ENCODE assay signal across 8 cellular contexts in genomic region chr3:184133840-184134745, GRCh38. TPM values are rescaled to one million over a fixed set of nuclear protein-coding genes. Genes with fewer than 3 reads are reported as not detected.
A peak's percentile ranks its signal among the peaks of the same experiment; 100 is the strongest.
DNase-seq lines count a peak whose midpoint lies in the region; ATAC-seq and TF ChIP-seq lines count a peak whose summit lies in the region.

No MANE protein-coding gene starts in this region.

- no peaks in the 10 kb centered on the region for H3K27me3 Mint-ChIP-seq in activated T-helper 1 cell treated with anti-CD3 and anti-CD28 coated beads, Interleukin-12 subunit alpha, Interleukin-12 subunit beta, Interleukin-2, Interleukin-4 antibody, amounts not matched to agents 30 ng/mL and 10 ng/mL and 1 ng/mL, durations not matched to agents 14 hours and 24 hours and 36 hours (ENCODE audit: insufficient read depth)

- H3K9me3 ChIP-seq in OCI-LY1 (ENCODE audit: low read length) = no peaks in the 10 kb centered on the region
- no peaks in the 10 kb centered on the region for H3K9me3 ChIP-seq in fibroblast of lung (ENCODE audit: control insufficient read depth, insufficient read depth, low read depth, low read length)
- no peaks in the 10 kb centered on the region for H3K9me3 ChIP-seq in muscle layer of colon (ENCODE audit: low read length)
- H3K9me3 ChIP-seq in subcutaneous abdominal adipose tissue (ENCODE audit: control insufficient read depth in 5 of 5, low read length in 5 of 5) = no peaks in the 10 kb centered on the region

- H2AFZ ChIP-seq in OCI-LY1 (ENCODE audit: low read length) = peak overlapping the region; percentile 14; the same call in 1 of the 2 replicates
- peak overlapping the region; percentile 97 for H2AFZ ChIP-seq in fibroblast of lung (ENCODE audit: low read length)

- H3K9me2 ChIP-seq in OCI-LY1 (ENCODE audit: low read depth, low read length) = no peaks in the 10 kb centered on the region

- DNase-seq in HuH-7 (ENCODE audit: low spot score) (peak; percentile 69), fibroblast of lung (ENCODE audit: low read depth in 2 of 2) (peak; percentile 83 to 84)
- DNase-seq in activated T-helper 1 cell treated with anti-CD3 and anti-CD28 coated beads, Interleukin-12 subunit alpha, Interleukin-12 subunit beta, Interleukin-2, Interleukin-4 antibody, amounts not matched to agents 30 ng/mL and 10 ng/mL and 1 ng/mL, durations not matched to agents 14 hours and 24 hours and 36 hours (ENCODE audit: low spot score) = no peak

- peaks cover 5% of the 10 kb centered on the region for H3K36me3 Mint-ChIP-seq in activated T-helper 1 cell treated with anti-CD3 and anti-CD28 coated beads, Interleukin-12 subunit alpha, Interleukin-12 subunit beta, Interleukin-2, Interleukin-4 antibody, amounts not matched to agents 30 ng/mL and 10 ng/mL and 1 ng/mL, durations not matched to agents 14 hours and 24 hours and 36 hours (ENCODE audit: low read depth)

- no peaks in the 10 kb centered on the region for H4K20me1 ChIP-seq in OCI-LY1 (ENCODE audit: insufficient read depth, low read length)
- no peaks in the 10 kb centered on the region for H4K20me1 ChIP-seq in fibroblast of lung (ENCODE audit: control insufficient read depth, extremely low read depth, insufficient read depth, low read length)

- H3K36me3 ChIP-seq in OCI-LY1 (ENCODE audit: insufficient read depth, low read length) (peaks cover 18% of the 10 kb centered on the region; the same call in 1 of the 2 replicates), fibroblast of lung (ENCODE audit: control insufficient read depth, insufficient read depth, low read length) (no peaks in the 10 kb centered on the region), muscle layer of colon (ENCODE audit: insufficient read depth, low read length) (no peaks in the 10 kb centered on the region), subcutaneous abdominal adipose tissue (ENCODE audit: control insufficient read depth in 5 of 5, insufficient read depth in 5 of 5, low read length in 5 of 5) (peaks cover 5 to 17% (median 8%) of the 10 kb centered on the region in 5 donors)

- no peaks in the 10 kb centered on the region for H3K9me3 Mint-ChIP-seq in activated T-helper 1 cell treated with anti-CD3 and anti-CD28 coated beads, Interleukin-12 subunit alpha, Interleukin-12 subunit beta, Interleukin-2, Interleukin-4 antibody, amounts not matched to agents 30 ng/mL and 10 ng/mL and 1 ng/mL, durations not matched to agents 14 hours and 24 hours and 36 hours

- no peak for ATAC-seq in HG03196 (IDR thresholded peaks at IDR 0.05; ENCODE audit: unreplicated experiment)

- intact Hi-C loops in activated T-helper 1 cell treated with anti-CD3 and anti-CD28 coated beads, Interleukin-12 subunit alpha, Interleukin-12 subunit beta, Interleukin-2, Interleukin-4 antibody, amounts not matched to agents 30 ng/mL and 10 ng/mL and 1 ng/mL, durations not matched to agents 14 hours and 24 hours and 36 hours (cut with micrococcal nuclease) = loop anchor here (2.0 to 10.0 kb wide), 2 partner anchors 239 to 439 kb away; partner anchors contain the start of gene YEATS2

- H3K4me2 ChIP-seq in OCI-LY1 (ENCODE audit: low read length) = peak overlapping the region; percentile 82
- H3K4me2 ChIP-seq in fibroblast of lung (ENCODE audit: extremely low read depth, insufficient read depth, low read length) = peak overlapping the region; percentile 91

- H3K4me1 ChIP-seq in OCI-LY1 (ENCODE audit: insufficient read depth, low read length, severe bottlenecking) = peaks cover 27% of the 10 kb centered on the region
- peaks cover 4% of the 10 kb centered on the region for H3K4me1 ChIP-seq in fibroblast of lung (ENCODE audit: control insufficient read depth, extremely low read depth, insufficient read depth, low read length)
- peaks cover 18% of the 10 kb centered on the region for H3K4me1 ChIP-seq in muscle layer of colon (ENCODE audit: insufficient read depth, low read length)
- H3K4me1 ChIP-seq in subcutaneous abdominal adipose tissue (ENCODE audit: control insufficient read depth in 5 of 5, insufficient read depth in 5 of 5, low read length in 5 of 5) = peaks cover 10 to 38% (median 32%) of the 10 kb centered on the region in 5 donors

- H3K27ac ChIP-seq in OCI-LY1 (ENCODE audit: low read depth, low read length, poor library complexity, severe bottlenecking) = peak overlapping the region; percentile 77
- peak overlapping the region; percentile 47 for H3K27ac ChIP-seq in fibroblast of lung (ENCODE audit: insufficient read depth, low read length)
- H3K27ac ChIP-seq in muscle layer of colon (ENCODE audit: low read depth, low read length) = peak overlapping the region; percentile 92
- peak overlapping the region; percentile 88 for H3K27ac ChIP-seq in subcutaneous abdominal adipose tissue (ENCODE audit: low read depth, low read length)

- TF ChIP-seq CTCF in GM12875 (IDR thresholded peaks at IDR 0.05; ENCODE audit: borderline replicate concordance, insufficient read depth, low read depth, low read length) = no peak
- no peak for TF ChIP-seq CTCF in OCI-LY1 (IDR thresholded peaks at IDR 0.05; ENCODE audit: low read length)
- no peak for TF ChIP-seq CTCF in fibroblast of lung (conservative IDR thresholded peaks at IDR 0.05 in 1 of 2, IDR thresholded peaks at IDR 0.05 in 1 of 2; ENCODE audit: low read depth in 1 of 2, low read length in 2 of 2)

- H3K79me2 ChIP-seq in OCI-LY1 (ENCODE audit: insufficient read depth, low read length) = peaks cover 23% of the 10 kb centered on the region
- H3K79me2 ChIP-seq in fibroblast of lung (ENCODE audit: control insufficient read depth, insufficient read depth, low read length) = peaks cover 31% of the 10 kb centered on the region

- H3K4me3 ChIP-seq in GM12875 (ENCODE audit: low read depth, low read length) (peak overlapping the region; percentile 89), OCI-LY1 (ENCODE audit: low read depth, low read length, poor library complexity, severe bottlenecking) (peak overlapping the region; percentile 76), fibroblast of lung (replicated peaks in 1 of 4; ENCODE audit: control extremely low read depth in 1 of 4, insufficient read depth in 1 of 4, low read depth in 3 of 4, low read length in 4 of 4) (peak overlapping the region; percentile 29 to 94 (median 75)), muscle layer of colon (ENCODE audit: low read depth in 1 of 2, low read length in 2 of 2) (peak overlapping the region; percentile 90 to 98), subcutaneous abdominal adipose tissue (ENCODE audit: low read depth in 1 of 5, low read length in 5 of 5) (peak overlapping the region; percentile 92 to 99 (median 95))

- no peaks in the 10 kb centered on the region for H3K27me3 ChIP-seq in OCI-LY1 (ENCODE audit: insufficient read depth, low read length)
- no peaks in the 10 kb centered on the region for H3K27me3 ChIP-seq in fibroblast of lung (ENCODE audit: control insufficient read depth, insufficient read depth, low read length)
- H3K27me3 ChIP-seq in muscle layer of colon (ENCODE audit: control insufficient read depth in 1 of 2, insufficient read depth in 2 of 2, low read length in 2 of 2) = no peaks in the 10 kb centered on the region
- H3K27me3 ChIP-seq in subcutaneous abdominal adipose tissue (ENCODE audit: control insufficient read depth in 5 of 5, insufficient read depth in 4 of 5, low read length in 5 of 5) = no peaks in the 10 kb centered on the region

- peak overlapping the region; percentile 13 for H3K27ac Mint-ChIP-seq in activated T-helper 1 cell treated with anti-CD3 and anti-CD28 coated beads, Interleukin-12 subunit alpha, Interleukin-12 subunit beta, Interleukin-2, Interleukin-4 antibody, amounts not matched to agents 30 ng/mL and 10 ng/mL and 1 ng/mL, durations not matched to agents 14 hours and 24 hours and 36 hours

- H3F3A ChIP-seq in OCI-LY1 (ENCODE audit: insufficient read depth, low read length) = no peaks in the 10 kb centered on the region

- H3K4me1 Mint-ChIP-seq in activated T-helper 1 cell treated with anti-CD3 and anti-CD28 coated beads, Interleukin-12 subunit alpha, Interleukin-12 subunit beta, Interleukin-2, Interleukin-4 antibody, amounts not matched to agents 30 ng/mL and 10 ng/mL and 1 ng/mL, durations not matched to agents 14 hours and 24 hours and 36 hours (ENCODE audit: low read depth) = peaks cover 31% of the 10 kb centered on the region

- H3K9ac ChIP-seq in OCI-LY1 (ENCODE audit: low read length) = peak overlapping the region; percentile 83
- no peak overlapping the region for H3K9ac ChIP-seq in fibroblast of lung (ENCODE audit: insufficient read depth, low read length)
- H3K9ac ChIP-seq in muscle layer of colon (ENCODE audit: low read length) = peak overlapping the region; percentile 85
- peak overlapping the region; percentile 90 to 99 (median 94) for H3K9ac ChIP-seq in subcutaneous abdominal adipose tissue (ENCODE audit: low read length in 5 of 5)

- H3K4me3 Mint-ChIP-seq in activated T-helper 1 cell treated with anti-CD3 and anti-CD28 coated beads, Interleukin-12 subunit alpha, Interleukin-12 subunit beta, Interleukin-2, Interleukin-4 antibody, amounts not matched to agents 30 ng/mL and 10 ng/mL and 1 ng/mL, durations not matched to agents 14 hours and 24 hours and 36 hours = peak overlapping the region; percentile 92

RNA-seq across cellular contexts. Expression of gene EIF2B5, which starts 1.1 kb away (rescaled TPM):
- total RNA-seq in activated T-helper 1 cell treated with anti-CD3 and anti-CD28 coated beads, Interleukin-12 subunit alpha, Interleukin-12 subunit beta, Interleukin-2, Interleukin-4 antibody, amounts not matched to agents 30 ng/mL and 10 ng/mL and 1 ng/mL, durations not matched to agents 14 hours and 24 hours and 36 hours = 75.6 and 75.9 TPM in 2 replicates
- 23.4 and 26.9 TPM in 2 replicates for total RNA-seq in fibroblast of lung
- polyA plus RNA-seq in fibroblast of lung = 23.8 and 26.7 TPM in 2 replicates
- polyA plus RNA-seq in fibroblast of lung (2012) = 19.0 and 26.5 TPM in 2 replicates
- polyA minus RNA-seq in fibroblast of lung (ENCODE audit: low replicate concordance) = 24.8 and 27.7 TPM in 2 replicates

RNA-seq across cellular contexts. Expression of gene DVL3, which starts 21.1 kb away (rescaled TPM):
- 59.4 and 61.5 TPM in 2 replicates for total RNA-seq in activated T-helper 1 cell treated with anti-CD3 and anti-CD28 coated beads, Interleukin-12 subunit alpha, Interleukin-12 subunit beta, Interleukin-2, Interleukin-4 antibody, amounts not matched to agents 30 ng/mL and 10 ng/mL and 1 ng/mL, durations not matched to agents 14 hours and 24 hours and 36 hours
- total RNA-seq in fibroblast of lung = 32.4 and 33.7 TPM in 2 replicates
- polyA plus RNA-seq in fibroblast of lung = 16.5 and 19.8 TPM in 2 replicates
- 25.9 and 39.9 TPM in 2 replicates for polyA plus RNA-seq in fibroblast of lung (2012)
- 47.8 and 83.9 TPM in 2 replicates for polyA minus RNA-seq in fibroblast of lung (ENCODE audit: low replicate concordance)

RNA-seq across cellular contexts. Expression of gene HTR3E, which starts 37.2 kb away (rescaled TPM):
- not detected in 2 replicates for total RNA-seq in activated T-helper 1 cell treated with anti-CD3 and anti-CD28 coated beads, Interleukin-12 subunit alpha, Interleukin-12 subunit beta, Interleukin-2, Interleukin-4 antibody, amounts not matched to agents 30 ng/mL and 10 ng/mL and 1 ng/mL, durations not matched to agents 14 hours and 24 hours and 36 hours
- not detected in 2 replicates for total RNA-seq in fibroblast of lung
- not detected in 2 replicates for polyA plus RNA-seq in fibroblast of lung
- not detected in 2 replicates for polyA plus RNA-seq in fibroblast of lung (2012)
- not detected in 2 replicates for polyA minus RNA-seq in fibroblast of lung (ENCODE audit: low replicate concordance)

RNA-seq across cellular contexts. Expression of gene AP2M1, which starts 40.6 kb away (rescaled TPM):
- 235 and 238 TPM in 2 replicates for total RNA-seq in activated T-helper 1 cell treated with anti-CD3 and anti-CD28 coated beads, Interleukin-12 subunit alpha, Interleukin-12 subunit beta, Interleukin-2, Interleukin-4 antibody, amounts not matched to agents 30 ng/mL and 10 ng/mL and 1 ng/mL, durations not matched to agents 14 hours and 24 hours and 36 hours
- 362 and 430 TPM in 2 replicates for total RNA-seq in fibroblast of lung
- 746 and 902 TPM in 2 replicates for polyA plus RNA-seq in fibroblast of lung
- polyA plus RNA-seq in fibroblast of lung (2012) = 686 and 750 TPM in 2 replicates
- polyA minus RNA-seq in fibroblast of lung (ENCODE audit: low replicate concordance) = 745 and 1,352 TPM in 2 replicates

RNA-seq across cellular contexts. Expression of gene ABCF3, which starts 51.9 kb away (rescaled TPM):
- total RNA-seq in activated T-helper 1 cell treated with anti-CD3 and anti-CD28 coated beads, Interleukin-12 subunit alpha, Interleukin-12 subunit beta, Interleukin-2, Interleukin-4 antibody, amounts not matched to agents 30 ng/mL and 10 ng/mL and 1 ng/mL, durations not matched to agents 14 hours and 24 hours and 36 hours = 75.2 and 76.4 TPM in 2 replicates
- total RNA-seq in fibroblast of lung = 63.9 and 65.1 TPM in 2 replicates
- 31.3 and 40.2 TPM in 2 replicates for polyA plus RNA-seq in fibroblast of lung
- 32.5 and 41.7 TPM in 2 replicates for polyA plus RNA-seq in fibroblast of lung (2012)
- 146 and 162 TPM in 2 replicates for polyA minus RNA-seq in fibroblast of lung (ENCODE audit: low replicate concordance)
